8 cellular contexts compared by ENCODE assay signal in the genomic region with DNA sequence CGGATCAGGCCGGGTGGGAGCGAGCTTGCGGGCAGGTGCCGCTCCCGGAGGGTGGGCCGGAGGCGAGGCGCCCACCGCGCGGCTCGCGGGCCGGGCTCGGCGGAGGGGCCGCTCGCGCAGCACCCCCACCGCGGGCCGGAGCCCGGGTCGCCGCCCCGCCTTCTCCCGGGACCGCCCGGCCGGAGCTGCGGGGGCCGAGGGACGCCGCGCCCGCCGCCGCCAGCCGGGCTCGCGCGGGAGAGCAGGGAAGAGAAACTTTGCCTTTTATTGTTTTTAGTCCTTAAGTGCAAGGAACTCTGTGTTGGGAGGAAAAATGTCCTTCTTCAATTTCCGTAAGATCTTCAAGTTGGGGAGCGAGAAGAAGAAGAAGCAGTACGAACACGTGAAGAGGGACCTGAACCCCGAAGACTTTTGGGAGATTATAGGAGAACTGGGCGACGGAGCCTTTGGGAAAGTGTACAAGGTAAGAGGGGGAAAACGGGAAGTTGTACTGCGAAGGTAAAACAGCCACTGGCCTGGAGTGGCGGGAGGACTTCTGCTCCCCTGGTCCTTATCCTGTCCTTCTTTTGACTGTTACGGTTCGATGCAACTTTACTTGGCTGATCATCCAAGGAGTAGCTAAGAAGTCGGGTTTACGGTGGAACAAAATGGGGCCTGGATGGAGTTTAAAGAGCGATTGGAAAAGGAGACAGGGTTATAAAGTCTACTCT. TPM values are rescaled to one million over a fixed set of nuclear protein-coding genes. Genes with fewer than 3 reads are reported as not detected.
DNase-seq lines count a peak whose midpoint lies in the region; ATAC-seq and TF ChIP-seq lines count a peak whose summit lies in the region.

No MANE protein-coding gene starts in this region.

- no peaks in the 10 kb centered on the region for H3K9me3 ChIP-seq in heart right ventricle
- H3K9me3 ChIP-seq in parathyroid adenoma (ENCODE audit: control insufficient read depth, low read length), result no peaks in the 10 kb centered on the region

- peak overlapping the region; percentile 66 for H3K4me2 ChIP-seq in parathyroid adenoma (ENCODE audit: low read length)

- H3K27me3 ChIP-seq in ACC112 (ENCODE audit: insufficient read depth, low read length) (no peaks in the 10 kb centered on the region), heart right ventricle (no peaks in the 10 kb centered on the region), parathyroid adenoma (ENCODE audit: control insufficient read depth, insufficient read depth, low read length) (no peaks in the 10 kb centered on the region)

- H3K79me2 ChIP-seq in ACC112 (ENCODE audit: control insufficient read depth, insufficient read depth, low read length, unreplicated experiment) (peaks cover 49% of the 10 kb centered on the region), parathyroid adenoma (peaks cover 21% of the 10 kb centered on the region)

- no peaks in the 10 kb centered on the region for H3K9me3 Mint-ChIP-seq in activated naive CD8-positive, alpha-beta T cell treated with anti-CD3 and anti-CD28 coated beads for 36 hours

- peak overlapping the region; percentile 95 for H3K4me3 Mint-ChIP-seq in activated naive CD8-positive, alpha-beta T cell treated with anti-CD3 and anti-CD28 coated beads for 36 hours

- H3K4me1 Mint-ChIP-seq in activated naive CD8-positive, alpha-beta T cell treated with anti-CD3 and anti-CD28 coated beads for 36 hours, result peaks cover 36% of the 10 kb centered on the region

- H3K4me3 ChIP-seq in ACC112 (ENCODE audit: low read depth, low read length) (peak overlapping the region; percentile 97), GM12865 (ENCODE audit: low read depth, low read length) (peak overlapping the region; percentile 96), heart right ventricle (peak overlapping the region; percentile 69 to 95 (median 86)), parathyroid adenoma (ENCODE audit: low read depth, low read length) (peak overlapping the region; percentile 100)

- H3K27me3 Mint-ChIP-seq in activated naive CD8-positive, alpha-beta T cell treated with anti-CD3 and anti-CD28 coated beads for 36 hours, result no peaks in the 10 kb centered on the region

- DNase-seq in GM12865 (ENCODE audit: low read depth) (peak; percentile 24), NCI-H146 treated with DMSO at 0.1 percent for 48 hours (lab: John Stamatoyannopoulos, UW; ENCODE audit: unreplicated experiment) (peak; percentile 10), heart right ventricle (peak in 1 of 2 donors; percentile 10), NCI-H187 treated with DMSO at 0.1 percent for 48 hours (lab: John Stamatoyannopoulos, UW) (no peak)
- DNase-seq in activated naive CD8-positive, alpha-beta T cell treated with anti-CD3 and anti-CD28 coated beads for 36 hours, result peak; percentile 46

- ATAC-seq in HG02759 (IDR thresholded peaks at IDR 0.05; ENCODE audit: unreplicated experiment) (peak; percentile 49), heart right ventricle (peak in 7 of 8 donors; percentile 16 to 61 (median 42))

- peak overlapping the region; percentile 100 for H2AFZ ChIP-seq in ACC112 (ENCODE audit: low read length, unreplicated experiment)
- H2AFZ ChIP-seq in parathyroid adenoma, result peak overlapping the region; percentile 87

- TF ChIP-seq CTCF in GM12865 (IDR thresholded peaks at IDR 0.05; ENCODE audit: insufficient read depth, low read depth, low read length, missing control alignments) (no peak), heart right ventricle (IDR thresholded peaks at IDR 0.05) (peak in 1 of 9 donors; percentile 7), parathyroid adenoma (IDR thresholded peaks at IDR 0.05) (no peak)

- H3K4me1 ChIP-seq in ACC112 (ENCODE audit: control insufficient read depth, insufficient read depth, low read length, unreplicated experiment) (peaks cover 8% of the 10 kb centered on the region), heart right ventricle (peaks cover 0 to 50% (median 31%) of the 10 kb centered on the region in 9 donors), parathyroid adenoma (peaks cover 14% of the 10 kb centered on the region)

- H3K36me3 ChIP-seq in ACC112 (ENCODE audit: insufficient read depth, low read length) (no peaks in the 10 kb centered on the region), heart right ventricle (no peaks in the 10 kb centered on the region), parathyroid adenoma (ENCODE audit: control insufficient read depth, insufficient read depth, low read length) (no peaks in the 10 kb centered on the region)

- H3K36me3 Mint-ChIP-seq in activated naive CD8-positive, alpha-beta T cell treated with anti-CD3 and anti-CD28 coated beads for 36 hours, result peaks cover 14% of the 10 kb centered on the region

- H3K9ac ChIP-seq in parathyroid adenoma, result peak overlapping the region; percentile 42

- H3K27ac ChIP-seq in ACC112 (ENCODE audit: low read depth, low read length) (peak overlapping the region; percentile 54), heart right ventricle (peak overlapping the region; percentile 89 to 99 (median 97)), parathyroid adenoma (peak overlapping the region; percentile 71)

- H3K27ac Mint-ChIP-seq in activated naive CD8-positive, alpha-beta T cell treated with anti-CD3 and anti-CD28 coated beads for 36 hours, result peak overlapping the region; percentile 85

- intact Hi-C loops in heart right ventricle (cut with DNase I), result loop anchor here in 8 of 10 donors (1.0 to 5.0 kb wide), 9 partner anchors 45 to 155 kb away; partner anchors contain the start of genes STN1 (in 7 of the 8) and SFR1 (in 3 of the 8)

- 0% methylated on average over 51 to 58 of the region's 58 CpGs for WGBS in heart right ventricle, 2 donors

RNA-seq across cellular contexts. Expression of gene SLK, which starts 0.6 kb away (rescaled TPM):
- 10 to 100 TPM; 20.4 to 22.6 TPM for total RNA-seq in activated naive CD8-positive, alpha-beta T cell treated with anti-CD3 and anti-CD28 coated beads for 36 hours
- 10 to 100 TPM; 30.4 to 63.6 (median 44.2) TPM for total RNA-seq in heart right ventricle
- 10 to 100 TPM; 11.3 to 14.8 TPM for polyA plus RNA-seq in heart right ventricle

RNA-seq across cellular contexts. Expression of gene STN1, which starts 49.6 kb away (rescaled TPM):
- 10 to 100 TPM; 25.4 to 25.5 TPM for total RNA-seq in activated naive CD8-positive, alpha-beta T cell treated with anti-CD3 and anti-CD28 coated beads for 36 hours
- total RNA-seq in heart right ventricle, result 10 to 100 TPM; 24.7 to 38.7 (median 31.4) TPM
- 10 to 100 TPM; 16.5 to 38.0 TPM for polyA plus RNA-seq in heart right ventricle
